ENCODE assay signal across 23 cellular contexts in genomic region chr10:114399576-114399975, GRCh38. TPM values are rescaled to one million over a fixed set of nuclear protein-coding genes. Genes with fewer than 3 reads are reported as not detected.
DNase-seq lines count a peak whose midpoint lies in the region; FAIRE-seq and TF ChIP-seq lines count a peak whose summit lies in the region.
"Had no signal": no experiment of that assay in that cellular context is flagged by ENCODE, and none has a peak within 500 bp of the region (broad histone marks: within the 10 kb centered on the region; RNA-seq: fewer than 3 reads in every experiment).

No MANE protein-coding gene starts in this region.

- DNase-seq in astrocyte (ENCODE audit: low read depth) (peak; percentile 22), fibroblast of villous mesenchyme (ENCODE audit: low read depth) (peak; percentile 79), sigmoid colon (no peak), uterus (no peak), NCI-H2081 (lab: John Stamatoyannopoulos, UW) (no peak), foreskin fibroblast (no peak), SHP77 treated with DMSO at 0.1 percent for 48 hours (lab: John Stamatoyannopoulos, UW) (no peak)
- DNase-seq: activated CD4-positive, alpha-beta memory T cell treated with anti-CD3 and anti-CD28 coated beads for 36 hours; activated CD4-positive, CD25-positive, alpha-beta regulatory T cell treated with anti-CD3 and anti-CD28 coated beads, Interleukin-2, amount 50 U/mL, for 72 hours; activated naive CD4-positive, alpha-beta T cell treated with anti-CD3 and anti-CD28 coated beads for 36 hours; glutamatergic neuron; HCEC 1CT; NCI-H1417; NCI-H2029; NCI-H524; nucleus accumbens; OCI-M1; stimulated activated naive CD4-positive, alpha-beta T cell had no signal

- intact Hi-C loops in sigmoid colon (cut with DNase I) (no loop called here), uterus (cut with DNase I; ENCODE audit: low total_unique reads) (no loop called here)

- peaks cover 12% of the 10 kb centered on the region for H3K36me3 Mint-ChIP-seq in astrocyte (ENCODE audit: low read depth, unreplicated experiment)
- H3K36me3 Mint-ChIP-seq: activated CD4-positive, alpha-beta memory T cell treated with anti-CD3 and anti-CD28 coated beads for 36 hours; brain had no signal

- H3K4me1 ChIP-seq in astrocyte (ENCODE audit: insufficient read depth, low read length) (peaks cover 22% of the 10 kb centered on the region), sigmoid colon (peaks cover 0 to 81% (median 57%) of the 10 kb centered on the region in 4 donors), uterus (peaks cover 16 to 18% of the 10 kb centered on the region in 2 donors)

- TF ChIP-seq POLR2A in sigmoid colon (IDR thresholded peaks at IDR 0.05), result no peak
- TF ChIP-seq POLR2A in uterus (IDR thresholded peaks at IDR 0.05), result no peak

- no peaks in the 10 kb centered on the region for H4K20me1 ChIP-seq in astrocyte (ENCODE audit: insufficient read depth, low read length)

- no peak overlapping the region for H3K9ac ChIP-seq in astrocyte (ENCODE audit: low read length)
- H3K9ac ChIP-seq: BLaER1 had no signal

- H3K4me3 ChIP-seq in astrocyte (ENCODE audit: insufficient read depth, low read depth, low read length) (no peak overlapping the region), fibroblast of villous mesenchyme (ENCODE audit: low read depth, low read length) (no peak overlapping the region), sigmoid colon (no peak overlapping the region), uterus (no peak overlapping the region), foreskin fibroblast (ENCODE audit: low read depth in 1 of 2, low read length in 2 of 2) (no peak overlapping the region)
- H3K4me3 ChIP-seq: BLaER1, thoracic aorta had no signal

- no peaks in the 10 kb centered on the region for H3K27me3 Mint-ChIP-seq in astrocyte (ENCODE audit: low read depth, unreplicated experiment)

- TF ChIP-seq EP300 in sigmoid colon (IDR thresholded peaks at IDR 0.05), result no peak

- H3K9me3 ChIP-seq in astrocyte (ENCODE audit: insufficient read depth, low read depth, low read length) (no peaks in the 10 kb centered on the region), sigmoid colon (no peaks in the 10 kb centered on the region), uterus (no peaks in the 10 kb centered on the region)
- H3K9me3 ChIP-seq: BLaER1, thoracic aorta had no signal

- H3K4me3 Mint-ChIP-seq in astrocyte (ENCODE audit: unreplicated experiment), result peak overlapping the region; percentile 47
- H3K4me3 Mint-ChIP-seq: activated CD4-positive, alpha-beta memory T cell treated with anti-CD3 and anti-CD28 coated beads for 36 hours; activated naive CD4-positive, alpha-beta T cell treated with anti-CD3 and anti-CD28 coated beads for 36 hours; T-helper 2 cell treated with Interferon-gamma antibody and Interleukin-4, amounts not matched to agents 5 μg/mL and 100 μg/mL, for 36 hours had no signal

- H3K27ac Mint-ChIP-seq in astrocyte (ENCODE audit: unreplicated experiment), result no peak overlapping the region
- H3K27ac Mint-ChIP-seq: activated CD4-positive, alpha-beta memory T cell treated with anti-CD3 and anti-CD28 coated beads for 36 hours; activated naive CD4-positive, alpha-beta T cell treated with anti-CD3 and anti-CD28 coated beads for 36 hours; T-helper 2 cell treated with Interferon-gamma antibody and Interleukin-4, amounts not matched to agents 5 μg/mL and 100 μg/mL, for 36 hours had no signal

- peaks cover 63% of the 10 kb centered on the region for H3K4me1 Mint-ChIP-seq in astrocyte (ENCODE audit: low read depth, unreplicated experiment)

- no peak overlapping the region for H3K27ac ChIP-seq in astrocyte (ENCODE audit: low read depth, low read length)
- H3K27ac ChIP-seq in sigmoid colon, result peak overlapping the region; percentile 45 to 78 (median 73)
- H3K27ac ChIP-seq in uterus, result peak overlapping the region; percentile 84 to 95
- H3K27ac ChIP-seq: BLaER1, thoracic aorta had no signal

- 80 to 82% methylated on average over 6 of the region's 6 CpGs for WGBS in sigmoid colon, 2 donors

- H3K27me3 ChIP-seq in astrocyte (ENCODE audit: insufficient read depth, low read length) (peaks cover 3% of the 10 kb centered on the region), sigmoid colon (peaks cover 0 to 12% (median 5%) of the 10 kb centered on the region in 3 donors), uterus (no peaks in the 10 kb centered on the region)

- no peaks in the 10 kb centered on the region for H3K79me2 ChIP-seq in astrocyte (ENCODE audit: insufficient read depth, low read length)

- H3K4me2 ChIP-seq in astrocyte (ENCODE audit: low read length), result peak overlapping the region; percentile 12
- H3K4me2 ChIP-seq: BLaER1 had no signal

- H3K9me3 Mint-ChIP-seq in astrocyte (ENCODE audit: unreplicated experiment), result no peaks in the 10 kb centered on the region
- H3K9me3 Mint-ChIP-seq: activated CD4-positive, alpha-beta memory T cell treated with anti-CD3 and anti-CD28 coated beads for 36 hours; activated naive CD4-positive, alpha-beta T cell treated with anti-CD3 and anti-CD28 coated beads for 36 hours; brain; T-helper 2 cell treated with Interferon-gamma antibody and Interleukin-4, amounts not matched to agents 5 μg/mL and 100 μg/mL, for 36 hours had no signal

- H3K36me3 ChIP-seq in astrocyte (ENCODE audit: insufficient read depth, low read length), result no peaks in the 10 kb centered on the region
- no peaks in the 10 kb centered on the region for H3K36me3 ChIP-seq in sigmoid colon
- H3K36me3 ChIP-seq in uterus, result no peaks in the 10 kb centered on the region
- H3K36me3 ChIP-seq: BLaER1, thoracic aorta had no signal

- no peak for FAIRE-seq in astrocyte (lab: Jason Lieb, UNC)
- FAIRE-seq: G401.6 had no signal

- TF ChIP-seq CTCF in astrocyte (IDR thresholded peaks at IDR 0.05; ENCODE audit: insufficient read depth, low read depth, low read length) (no peak), fibroblast of villous mesenchyme (IDR thresholded peaks at IDR 0.05; ENCODE audit: insufficient read depth, low read depth, low read length) (no peak), sigmoid colon (IDR thresholded peaks at IDR 0.05) (no peak), uterus (IDR thresholded peaks at IDR 0.05) (no peak), foreskin fibroblast (IDR thresholded peaks at IDR 0.05; ENCODE audit: low read depth, low read length) (no peak)

- no peak overlapping the region for H2AFZ ChIP-seq in astrocyte (ENCODE audit: low read depth, low read length)

RNA-seq across cellular contexts. Expression of gene AFAP1L2, which starts 4.7 kb away (rescaled TPM):
- 26.6 and 28.1 TPM in 2 replicates for total RNA-seq in astrocyte
- total RNA-seq in fibroblast of villous mesenchyme, result 5.5 and 7.3 TPM in 2 replicates
- 10 to 100 TPM in 3 of 4 donors, 1 to 10 TPM in 1; 7.6 to 26.0 (median 19.1) TPM for total RNA-seq in sigmoid colon
- polyA plus RNA-seq in sigmoid colon, result 1 to 10 TPM; 2.5 to 7.9 (median 4.8) TPM
- 10 to 100 TPM; 28.4 to 86.6 (median 48.6) TPM for total RNA-seq in uterus

Comparison
In these comparisons a context has a peak if more than half of its experiments do, and no peak if none do; other contexts are left out.
1. DNase-seq: peak in astrocyte (single experiment) and fibroblast of villous mesenchyme (single experiment); none in sigmoid colon (single experiment), uterus (0 of 2), NCI-H2081 (0 of 2), foreskin fibroblast (0 of 2) and SHP77 treated with DMSO at 0.1 percent for 48 hours (single experiment).